1 cellular context compared by ENCODE assay signal in the genomic region with DNA sequence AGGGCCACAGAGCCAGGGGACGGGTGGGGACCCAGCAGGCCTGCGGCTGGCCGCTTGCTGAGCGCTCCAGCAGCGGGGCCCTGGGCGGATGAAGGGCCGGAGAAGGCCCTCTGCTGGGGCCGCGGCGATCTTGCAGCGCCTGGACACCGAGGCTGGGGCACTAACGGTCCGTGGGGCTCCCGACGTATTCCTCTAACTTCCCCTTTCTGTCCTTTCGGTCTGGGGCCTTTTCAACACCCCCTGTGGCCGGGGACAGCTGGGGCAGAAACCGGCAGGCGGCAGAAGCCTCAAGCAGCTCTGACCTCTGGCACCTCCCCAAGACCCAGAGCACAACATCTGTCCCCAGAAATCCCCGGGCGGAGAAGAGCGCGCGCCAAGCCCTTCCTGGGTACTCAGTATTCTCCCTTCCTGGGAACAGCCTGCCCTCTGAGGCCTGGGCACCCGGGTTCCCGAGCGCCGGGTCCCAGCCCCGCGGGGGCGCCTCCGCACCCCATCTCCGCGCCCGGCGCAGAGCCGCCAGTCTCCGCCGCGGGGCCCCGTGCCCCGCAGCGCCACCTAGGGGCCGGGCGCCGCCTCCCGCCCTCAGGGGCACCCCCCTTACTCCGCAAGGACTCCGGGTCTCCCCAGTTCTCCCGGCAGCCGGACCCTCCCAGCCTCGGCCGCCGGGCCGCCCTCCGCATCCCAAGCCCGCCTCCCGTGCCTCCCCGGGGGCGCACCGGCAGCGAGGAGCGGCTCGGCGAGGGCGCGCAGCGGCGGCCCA.
TF ChIP-seq lines count a peak whose summit lies in the region.

No MANE protein-coding gene starts in this region.

TF ChIP-seq in K562, 482 proteins besides CTCF, POLR2A, EP300 and RAD21 (continued from another document):
- TF ChIP-seq ZNF277 (CRISPR knock-in tag; IDR thresholded peaks at IDR 0.05; ENCODE audit: borderline replicate concordance), result no peak
- TF ChIP-seq ZNF644 (tag; IDR thresholded peaks at IDR 0.05; ENCODE audit: low read depth), result no peak
- peak; percentile 33 for TF ChIP-seq KAT2B (IDR thresholded peaks at IDR 0.05; ENCODE audit: low read depth, low read length)
- TF ChIP-seq ZNF76 (CRISPR knock-in tag; IDR thresholded peaks at IDR 0.05; ENCODE audit: borderline replicate concordance), result no peak
- TF ChIP-seq NONO (IDR thresholded peaks at IDR 0.05; ENCODE audit: low read depth in 2 of 2, low read length in 1 of 2), result peak in 1 of 2 experiments; percentile 49; a peak in 1 of 4 replicates
- TF ChIP-seq ETV6 (IDR thresholded peaks at IDR 0.05; ENCODE audit: borderline replicate concordance in 1 of 2, low read depth in 2 of 2, low read length in 1 of 2), result no peak
- no peak for TF ChIP-seq ETV6 (CRISPR knock-in tag; IDR thresholded peaks at IDR 0.05; ENCODE audit: borderline replicate concordance)
